14 cellular contexts compared by ENCODE assay signal in the genomic region with DNA sequence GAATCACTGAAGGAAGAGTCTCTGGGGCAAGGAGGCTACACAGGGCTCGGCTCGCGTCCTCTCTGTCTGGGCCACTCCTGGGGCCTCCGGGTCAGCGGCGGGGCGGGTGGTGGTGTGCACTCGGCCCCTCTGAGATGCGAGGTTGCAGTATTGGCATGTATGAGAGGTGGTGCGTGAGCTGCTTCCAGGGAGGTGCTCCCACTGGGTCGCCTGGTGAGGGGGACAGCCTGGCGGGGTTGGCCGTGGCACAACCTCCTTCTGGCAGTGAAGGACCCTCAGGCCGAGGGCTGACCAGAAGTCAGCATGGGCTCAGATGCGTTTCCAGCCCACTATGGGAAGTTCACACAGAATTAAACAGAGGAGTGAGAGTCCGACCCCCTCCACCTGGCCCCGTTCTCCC. TPM values are rescaled to one million over a fixed set of nuclear protein-coding genes. Genes with fewer than 3 reads are reported as not detected.
DNase-seq lines count a peak whose midpoint lies in the region; ATAC-seq and TF ChIP-seq lines count a peak whose summit lies in the region.
"Had no signal": no experiment of that assay in that cellular context is flagged by ENCODE, and none has a peak within 500 bp of the region (broad histone marks: within the 10 kb centered on the region; RNA-seq: fewer than 3 reads in every experiment).

No MANE protein-coding gene starts in this region.

- no peaks in the 10 kb centered on the region for H3K27me3 ChIP-seq in IMR-90 (ENCODE audit: control insufficient read depth, insufficient read depth, low read length)
- H3K27me3 ChIP-seq in mesendoderm (ENCODE audit: insufficient read depth, low read length, poor library complexity), result no peaks in the 10 kb centered on the region
- H3K27me3 ChIP-seq in stomach, result no peaks in the 10 kb centered on the region

- H3K36me3 Mint-ChIP-seq in chondrocyte (ENCODE audit: low read depth), result no peaks in the 10 kb centered on the region
- H3K36me3 Mint-ChIP-seq: activated naive CD8-positive, alpha-beta T cell had no signal

- peak overlapping the region; percentile 83 for H4K5ac ChIP-seq in IMR-90 (ENCODE audit: low read depth, low read length)
- no peak overlapping the region for H4K5ac ChIP-seq in mesendoderm (ENCODE audit: low read length)

- H3K79me1 ChIP-seq in IMR-90 (ENCODE audit: low read depth in 1 of 2, low read length in 2 of 2), result peaks cover 0 to 25% of the 10 kb centered on the region in 2 experiments; a peak in 2 of 4 replicates
- H3K79me1 ChIP-seq in mesendoderm (ENCODE audit: low read length), result no peaks in the 10 kb centered on the region

- peaks cover 21% of the 10 kb centered on the region for H3K9me1 ChIP-seq in IMR-90 (ENCODE audit: insufficient read depth, low read length)

- peak overlapping the region; percentile 98 for H2BK20ac ChIP-seq in IMR-90 (ENCODE audit: low read depth, low read length)

- H3K9me3 ChIP-seq in IMR-90 (ENCODE audit: control insufficient read depth, insufficient read depth, low read length) (no peaks in the 10 kb centered on the region), stomach (no peaks in the 10 kb centered on the region)
- H3K9me3 ChIP-seq: prostate gland had no signal

- no peak overlapping the region for H3K4me3 Mint-ChIP-seq in chondrocyte (ENCODE audit: unreplicated experiment)
- H3K4me3 Mint-ChIP-seq: activated naive CD8-positive, alpha-beta T cell had no signal

- H3K4me1 ChIP-seq in IMR-90 (ENCODE audit: control insufficient read depth, insufficient read depth, low read length) (peaks cover 36% of the 10 kb centered on the region), mesendoderm (ENCODE audit: control insufficient read depth, low read depth, low read length) (peaks cover 7% of the 10 kb centered on the region), stomach (peaks cover 26 to 40% (median 27%) of the 10 kb centered on the region in 4 donors)
- H3K4me1 ChIP-seq: prostate gland had no signal

- WGBS in IMR-90 (ENCODE audit: extremely low coverage in 2 of 2, insufficient read length in 1 of 2), 2 experiments, result 73% methylated on average over 3 of the region's 17 CpGs; no CpG with 5 or more reads in 1 of the 2 experiments
- WGBS in mesendoderm (ENCODE audit: extremely low coverage, insufficient coverage, low lambda C conversion rate), result no CpG with 5 or more reads among the region's 17 CpGs
- WGBS in stomach, 5 donors, result 84 to 95% (median 90%) methylated on average over 16 to 17 of the region's 17 CpGs

- peak overlapping the region; percentile 98 for H2AK9ac ChIP-seq in IMR-90 (replicated peaks; ENCODE audit: low read depth, low read length, poor library complexity)

- TF ChIP-seq EP300 in stomach (IDR thresholded peaks at IDR 0.05), result no peak

- H3K9me3 Mint-ChIP-seq in chondrocyte (ENCODE audit: low read depth), result no peaks in the 10 kb centered on the region

- TF ChIP-seq CTCF in IMR-90 (conservative IDR thresholded peaks at IDR 0.05; ENCODE audit: low read depth, low read length) (no peak), chondrocyte (IDR thresholded peaks at IDR 0.05) (no peak), stomach (IDR thresholded peaks at IDR 0.05) (no peak)

- H2BK5ac ChIP-seq in IMR-90 (ENCODE audit: low read depth, low read length, poor library complexity, severe bottlenecking) (peak overlapping the region; percentile 93), mesendoderm (ENCODE audit: low read length) (no peak overlapping the region)

- no peaks in the 10 kb centered on the region for H3K27me3 Mint-ChIP-seq in chondrocyte (ENCODE audit: low read depth)

- peaks cover 68% of the 10 kb centered on the region for H3K4me1 Mint-ChIP-seq in chondrocyte (ENCODE audit: low read depth)

- dilution Hi-C loops in IMR-90 (cut with HindIII; ENCODE audit: low sequenced_read_pairs, unreplicated experiment), result no loop called here

- peak overlapping the region; percentile 84 for H2AFZ ChIP-seq in IMR-90 (replicated peaks; ENCODE audit: low read length, poor library complexity)

- H3K18ac ChIP-seq in IMR-90 (ENCODE audit: low read depth, low read length) (peak overlapping the region; percentile 76), mesendoderm (ENCODE audit: low read length) (peak overlapping the region; percentile 43)

- H3K56ac ChIP-seq in IMR-90 (ENCODE audit: extremely low read depth, insufficient read depth, low read length), result peak overlapping the region; percentile 46; the same call in 1 of the 2 replicates
- H3K56ac ChIP-seq in mesendoderm (ENCODE audit: low read length), result peak overlapping the region; percentile 42

- no peak for TF ChIP-seq RAD21 in IMR-90 (IDR thresholded peaks at IDR 0.05; ENCODE audit: low read length)

- H3K4me2 ChIP-seq in IMR-90 (ENCODE audit: low read depth, low read length) (peak overlapping the region; percentile 43; the same call in 1 of the 2 replicates), mesendoderm (ENCODE audit: low read length) (no peak overlapping the region)

- peak overlapping the region; percentile 81 for H3K14ac ChIP-seq in IMR-90 (replicated peaks; ENCODE audit: low read depth, low read length)

- H3K36me3 ChIP-seq in IMR-90 (ENCODE audit: control insufficient read depth, insufficient read depth, low read length) (no peaks in the 10 kb centered on the region), mesendoderm (ENCODE audit: control insufficient read depth, insufficient read depth, low read length) (no peaks in the 10 kb centered on the region), stomach (no peaks in the 10 kb centered on the region)
- H3K36me3 ChIP-seq: prostate gland had no signal

- intact Hi-C loops in IMR-90 (cut with micrococcal nuclease), result no loop called here
- intact Hi-C loops in stomach (cut with DNase I; ENCODE audit: low total_unique reads), result no loop called here
- intact Hi-C loops in sciatic nerve (cut with DNase I), result no loop called here

- in situ Hi-C loops in IMR-90 (cut with MboI; ENCODE audit: low sequenced_read_pairs), result no loop called here

- BruUV-seq in IMR-90 (replicated peaks; lab: Mats Ljungman, UMichigan), result no TSS peak

- CTCF ChIA-PET in IMR-90 (lab: Yijun Ruan, JAX), result no interaction called here

- H3K4me3 ChIP-seq in IMR-90 (ENCODE audit: insufficient read depth, low read depth, low read length) (no peak overlapping the region), mesendoderm (ENCODE audit: low read length) (no peak overlapping the region), stomach (no peak overlapping the region)
- H3K4me3 ChIP-seq: prostate gland had no signal

- H2AK5ac ChIP-seq in IMR-90 (ENCODE audit: low read depth, low read length) (peak overlapping the region; percentile 99), mesendoderm (ENCODE audit: low read length) (no peak overlapping the region)

- no peaks in the 10 kb centered on the region for H4K20me1 ChIP-seq in IMR-90 (ENCODE audit: insufficient read depth, low read length)

- H2BK15ac ChIP-seq in IMR-90 (ENCODE audit: low read depth, low read length) (peak overlapping the region; percentile 85; the same call in 2 of the 3 replicates), mesendoderm (replicated peaks; ENCODE audit: low read depth) (no peak overlapping the region)

- peak overlapping the region; percentile 97 for H3K4ac ChIP-seq in IMR-90 (ENCODE audit: low read depth, low read length)
- peak overlapping the region; percentile 17 for H3K4ac ChIP-seq in mesendoderm (ENCODE audit: low read depth, low read length)

- H2BK120ac ChIP-seq in IMR-90 (ENCODE audit: low read depth, low read length), result peak overlapping the region; percentile 98
- peak overlapping the region; percentile 9 for H2BK120ac ChIP-seq in mesendoderm (ENCODE audit: low read depth, low read length)

- H4K8ac ChIP-seq in IMR-90 (ENCODE audit: low read depth in 2 of 2, low read length in 2 of 2) (peak overlapping the region; percentile 94 to 98), mesendoderm (ENCODE audit: low read depth, low read length) (no peak overlapping the region)

- TF ChIP-seq POLR2A in IMR-90 (IDR thresholded peaks at IDR 0.05; ENCODE audit: low read depth, low read length) (no peak), stomach (IDR thresholded peaks at IDR 0.05) (no peak)

- H3K27ac Mint-ChIP-seq in chondrocyte (ENCODE audit: unreplicated experiment), result peak overlapping the region; percentile 97
- H3K27ac Mint-ChIP-seq: activated naive CD8-positive, alpha-beta T cell had no signal

- H4K91ac ChIP-seq in IMR-90 (ENCODE audit: insufficient read depth, low read depth, low read length), result peak overlapping the region; percentile 96

- ATAC-seq in IMR-90 (ENCODE audit: low read depth) (no peak), GM18909 (IDR thresholded peaks at IDR 0.05; ENCODE audit: poor library complexity, unreplicated experiment) (no peak), sciatic nerve (no peak), GM21786 (IDR thresholded peaks at IDR 0.05; ENCODE audit: unreplicated experiment) (no peak)

- H3K23ac ChIP-seq in IMR-90 (ENCODE audit: low read depth, low read length) (peak overlapping the region; percentile 67), mesendoderm (ENCODE audit: low read length) (no peak overlapping the region)

- peak overlapping the region; percentile 23; the same call in 1 of the 2 replicates for H3K9ac ChIP-seq in IMR-90 (ENCODE audit: low read depth, low read length)
- H3K9ac ChIP-seq in mesendoderm (ENCODE audit: low read length), result no peak overlapping the region

- no peaks in the 10 kb centered on the region for H3K79me2 ChIP-seq in mesendoderm (ENCODE audit: control insufficient read depth, insufficient read depth, low read length)

- peak overlapping the region; percentile 84 for H3K27ac ChIP-seq in IMR-90 (ENCODE audit: insufficient read depth, low read length)
- H3K27ac ChIP-seq in mesendoderm (ENCODE audit: low read depth, low read length), result no peak overlapping the region
- H3K27ac ChIP-seq in stomach, result peak overlapping the region; percentile 61 to 72 (median 65)
- H3K27ac ChIP-seq: C4-2B had no signal

- POLR2A ChIA-PET in IMR-90 (lab: Charles Lee; ENCODE audit: unreplicated experiment), result no interaction called here

- DNase-seq in IMR-90, result no peak
- peak; percentile 67 for DNase-seq in chondrocyte (ENCODE audit: low spot score)
- no peak for DNase-seq in mesendoderm
- no peak for DNase-seq in stomach
- no peak for DNase-seq in sciatic nerve (ENCODE audit: low spot score)
- DNase-seq in ureter (ENCODE audit: low spot score), result no peak
- DNase-seq: NCI-H1930; NCI-H774; stimulated activated naive CD4-positive, alpha-beta T cell treated with Interleukin-2 at 50 U/mL for 16 hours had no signal

TF ChIP-seq in IMR-90, 13 proteins besides CTCF, POLR2A, EP300 and RAD21 (continues in another document):
- TF ChIP-seq NFE2L2 (IDR thresholded peaks at IDR 0.05; ENCODE audit: low read depth, low read length) (no peak), RCOR1 (IDR thresholded peaks at IDR 0.05; ENCODE audit: insufficient replicate concordance, low read length) (no peak), SMC3 (IDR thresholded peaks at IDR 0.05; ENCODE audit: low read depth, low read length) (no peak)

RNA-seq across cellular contexts. Expression of gene COL18A1, which starts 38.5 kb away (rescaled TPM):
- 4.3 and 6.7 TPM in 2 replicates for total RNA-seq in IMR-90 (2012; rRNA removed)
- 46.7 and 52.6 TPM in 2 replicates for polyA plus RNA-seq in IMR-90 (2012; rRNA removed)
- 66.0 and 124 TPM in 2 replicates for polyA plus RNA-seq in IMR-90 (2012; cell fraction: cytosol; rRNA removed)
- polyA plus RNA-seq in IMR-90 (2012; cell fraction: nucleus; rRNA removed; ENCODE audit: low replicate concordance), result 136 and 394 TPM in 2 replicates
- total RNA-seq in chondrocyte, result 322 to 628 TPM (median 616 TPM) in 3 replicates
- 84.0 TPM for polyA plus RNA-seq in mesendoderm (2013, experiment 1 of 2)
- polyA plus RNA-seq in mesendoderm (2013, experiment 2 of 2), result 85.5 TPM
- total RNA-seq in stomach, result 100 to 1,000 TPM in 1 of 5 donors, 10 to 100 TPM in 4; 19.8 to 212 (median 34.9) TPM
- 10 to 100 TPM; 20.0 to 34.3 (median 20.7) TPM for polyA plus RNA-seq in stomach
- 129 TPM for total RNA-seq in sciatic nerve
- total RNA-seq in ureter, result 90.4 TPM
